10 cellular contexts compared by ENCODE assay signal in the genomic region with DNA sequence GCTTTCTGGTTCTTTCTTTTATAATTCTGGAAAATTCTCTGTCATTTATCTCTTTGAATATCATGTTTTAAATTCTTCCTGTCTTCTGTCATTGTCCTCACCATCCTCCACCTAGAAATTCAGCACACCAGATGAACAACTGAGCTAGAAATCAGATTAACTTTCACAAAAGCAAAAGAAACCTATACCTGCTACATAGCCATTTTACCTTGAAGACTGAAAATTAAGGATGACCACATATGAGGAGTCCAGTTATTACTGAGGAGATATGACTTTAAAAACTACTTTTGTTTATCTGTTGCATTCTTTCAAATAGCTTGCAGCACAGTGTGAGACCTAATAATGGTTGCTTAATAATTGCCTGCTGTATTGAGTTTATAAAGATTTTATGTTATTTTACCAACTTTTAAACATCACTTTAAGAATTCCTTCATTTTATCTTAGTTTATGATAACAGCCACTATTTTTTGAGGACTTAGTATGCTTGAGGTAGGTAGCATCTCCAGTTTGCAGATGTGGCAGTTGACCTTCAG.
"Had no signal": no experiment of that assay in that cellular context is flagged by ENCODE, and none has a peak within 500 bp of the region (broad histone marks: within the 10 kb centered on the region; RNA-seq: fewer than 3 reads in every experiment).

No MANE protein-coding gene starts in this region.

- H3K9me3 Mint-ChIP-seq: GM23338, H9, HFFc6 had no signal

- DNase-seq: H9, HCEC 1CT, HFFc6, KG1 had no signal

- H3K4me1 Mint-ChIP-seq: GM23338, H9 had no signal

- H3K4me3 Mint-ChIP-seq: GM23338, H9, HFFc6 had no signal

- H3K27ac ChIP-seq: HL-60 had no signal

- H2AFZ ChIP-seq: GM23338 had no signal

- FAIRE-seq: H1, H54, HepG2, K562 had no signal

- H3K27ac Mint-ChIP-seq: GM23338, H9, HFFc6 had no signal

- H3K4me3 ChIP-seq: GM23338, K562 had no signal

- H3K4me2 ChIP-seq: GM23338 had no signal

- ATAC-seq: GM23338, HepG2, K562 had no signal
